Comparison of ENCODE assay signal across 12 cellular contexts in genomic region chr5:89421035-89421434, GRCh38.
DNase-seq lines count a peak whose midpoint lies in the region; ATAC-seq lines count a peak whose summit lies in the region.
"Had no signal": no experiment of that assay in that cellular context is flagged by ENCODE, and none has a peak within 500 bp of the region (broad histone marks: within the 10 kb centered on the region; RNA-seq: fewer than 3 reads in every experiment).

No MANE protein-coding gene starts in this region.

- H2BK15ac ChIP-seq in mesendoderm (replicated peaks; ENCODE audit: low read depth), result no peak overlapping the region

- H3K27ac ChIP-seq in mesendoderm (ENCODE audit: low read depth, low read length), result no peak overlapping the region
- H3K27ac ChIP-seq: adrenal gland had no signal

- no peak overlapping the region for H2BK120ac ChIP-seq in mesendoderm (ENCODE audit: low read depth, low read length)

- H3K36me3 ChIP-seq in adipocyte (ENCODE audit: control insufficient read depth, insufficient read depth, low read length, severe bottlenecking), result no peaks in the 10 kb centered on the region
- no peaks in the 10 kb centered on the region for H3K36me3 ChIP-seq in mesendoderm (ENCODE audit: control insufficient read depth, insufficient read depth, low read length)
- H3K36me3 ChIP-seq: adrenal gland had no signal

- no peak overlapping the region for H2AK5ac ChIP-seq in mesendoderm (ENCODE audit: low read length)

- H3K4ac ChIP-seq in mesendoderm (ENCODE audit: low read depth, low read length), result no peak overlapping the region

- H3K4me3 ChIP-seq in adipocyte (ENCODE audit: low read length) (no peak overlapping the region), mesendoderm (ENCODE audit: low read length) (no peak overlapping the region)
- H3K4me3 ChIP-seq: adrenal gland had no signal

- no peak overlapping the region for H2BK5ac ChIP-seq in mesendoderm (ENCODE audit: low read length)

- H3K9ac ChIP-seq in adipocyte (ENCODE audit: low read length) (no peak overlapping the region), mesendoderm (ENCODE audit: low read length) (no peak overlapping the region)

- DNase-seq in GM03348 (ENCODE audit: low spot score), result peak; percentile 43
- DNase-seq in adipocyte (ENCODE audit: low read depth), result peak; percentile 22
- peak; percentile 14 for DNase-seq in mesendoderm
- no peak for DNase-seq in activated CD4-positive, alpha-beta T cell treated with anti-CD3 and anti-CD28 coated beads, Interleukin-2, amount 50 U/mL, for 4 hours
- DNase-seq in ureter (ENCODE audit: low spot score), result no peak
- no peak for DNase-seq in activated effector memory CD4-positive, alpha-beta T cell treated with Interleukin-2 at 50 U/mL for 16 hours
- DNase-seq: activated CD4-positive, alpha-beta T cell treated with anti-CD3 and anti-CD28 coated beads for 4 hours; adrenal gland; DND-41; NCI-H774 had no signal

- no CpG with 5 or more reads among the region's 1 CpG for WGBS in mesendoderm (ENCODE audit: extremely low coverage, insufficient coverage, low lambda C conversion rate)

- peaks cover 5% of the 10 kb centered on the region for H3K9me3 ChIP-seq in adipocyte (ENCODE audit: control insufficient read depth, low read length)
- H3K9me3 ChIP-seq: adrenal gland had no signal

- no peak overlapping the region for H3K23ac ChIP-seq in mesendoderm (ENCODE audit: low read length)

- H3K56ac ChIP-seq in mesendoderm (ENCODE audit: low read length), result no peak overlapping the region

- no peak overlapping the region for H3K4me2 ChIP-seq in mesendoderm (ENCODE audit: low read length)

- no peaks in the 10 kb centered on the region for H3K79me1 ChIP-seq in mesendoderm (ENCODE audit: low read length)

- no peak overlapping the region for H3K18ac ChIP-seq in mesendoderm (ENCODE audit: low read length)

- no peaks in the 10 kb centered on the region for H3K27me3 ChIP-seq in adipocyte (replicated peaks; ENCODE audit: control insufficient read depth, insufficient read depth, low read length)
- no peaks in the 10 kb centered on the region for H3K27me3 ChIP-seq in mesendoderm (ENCODE audit: insufficient read depth, low read length, poor library complexity)
- H3K27me3 ChIP-seq: adrenal gland had no signal

- H3K4me1 ChIP-seq in adipocyte (ENCODE audit: control insufficient read depth, insufficient read depth, low read length) (peaks cover 7% of the 10 kb centered on the region), mesendoderm (ENCODE audit: control insufficient read depth, low read depth, low read length) (no peaks in the 10 kb centered on the region)
- H3K4me1 ChIP-seq: adrenal gland had no signal

- no peak overlapping the region for H4K8ac ChIP-seq in mesendoderm (ENCODE audit: low read depth, low read length)

- no peaks in the 10 kb centered on the region for H3K79me2 ChIP-seq in mesendoderm (ENCODE audit: control insufficient read depth, insufficient read depth, low read length)

- peak; percentile 56 for ATAC-seq in HG03565 (IDR thresholded peaks at IDR 0.05; ENCODE audit: unreplicated experiment)
- no peak for ATAC-seq in HG03108 (IDR thresholded peaks at IDR 0.05; ENCODE audit: unreplicated experiment)

- H4K5ac ChIP-seq in mesendoderm (ENCODE audit: low read length), result no peak overlapping the region

Comparison
In these comparisons a context has a peak if more than half of its experiments do, and no peak if none do; other contexts are left out.
1. DNase-seq: peak in GM03348 (single experiment), adipocyte (single experiment) and mesendoderm (single experiment); none in activated CD4-positive, alpha-beta T cell treated with anti-CD3 and anti-CD28 coated beads, Interleukin-2, amount 50 U/mL, for 4 hours (0 of 2), ureter (single experiment) and activated effector memory CD4-positive, alpha-beta T cell treated with Interleukin-2 at 50 U/mL for 16 hours (single experiment).